ENCODE assay signal across 29 cellular contexts in genomic region chr3:7367968-7368367, GRCh38.
"Had no signal": no experiment of that assay in that cellular context is flagged by ENCODE, and none has a peak within 500 bp of the region (broad histone marks: within the 10 kb centered on the region; RNA-seq: fewer than 3 reads in every experiment).

No MANE protein-coding gene starts in this region.

- H3K4me1 ChIP-seq: colonic mucosa, esophagus squamous epithelium, gastroesophageal sphincter had no signal

- H3K27me3 ChIP-seq: brain microvascular endothelial cell, colonic mucosa, esophagus squamous epithelium, gastroesophageal sphincter had no signal

- H3K4me3 ChIP-seq: colonic mucosa, esophagus squamous epithelium, gastroesophageal sphincter had no signal

- DNase-seq: activated B cell treated with CpG ODN at 0.5 μM for 24 hours; activated CD4-positive, alpha-beta T cell treated with anti-CD3 and anti-CD28 coated beads for 48 hours; activated CD4-positive, alpha-beta T cell treated with anti-CD3 and anti-CD28 coated beads, Interleukin-2, amount 50 U/mL, for 1 hour; activated CD4-positive, alpha-beta T cell treated with anti-CD3 and anti-CD28 coated beads, Interleukin-2, amount 50 U/mL, for 48 hours; activated CD8-positive, alpha-beta memory T cell treated with anti-CD3 and anti-CD28 coated beads for 24 hours; activated CD8-positive, alpha-beta T cell treated with anti-CD3 and anti-CD28 coated beads for 36 hours; activated effector memory CD4-positive, alpha-beta T cell treated with Interleukin-2 at 50 U/mL for 16 hours; activated gamma-delta T cell treated with Interleukin-2 at 50 U/mL for 16 hours; activated naive CD4-positive, alpha-beta T cell treated with anti-CD3 and anti-CD28 coated beads, Interleukin-2, amount 50 U/mL, for 16 hours; activated naive CD4-positive, alpha-beta T cell treated with Interleukin-2 at 50 U/mL for 16 hours; activated T-cell treated with anti-CD3 and anti-CD28 coated beads, Interleukin-2, amount 50 U/mL, for 4 hours; amniotic stem cell; anterior cingulate cortex; brain microvascular endothelial cell; caudate nucleus; cerebellar nuclear complex; colonic mucosa; effector CD8-positive, alpha-beta T cell; esophagus squamous epithelium; foreskin melanocyte; T-helper 1 cell; T-helper 17 cell; T1000 had no signal

- FAIRE-seq: astrocyte, endometrium, endothelial cell of umbilical vein had no signal

- H3K27ac ChIP-seq: brain microvascular endothelial cell, colonic mucosa, epithelial cell of prostate, esophagus squamous epithelium, gastroesophageal sphincter, WERI-Rb-1 had no signal

- H3K9me3 ChIP-seq: colonic mucosa, esophagus squamous epithelium, gastroesophageal sphincter had no signal

- H3K36me3 ChIP-seq: brain microvascular endothelial cell, colonic mucosa, esophagus squamous epithelium, gastroesophageal sphincter, WERI-Rb-1 had no signal
